13 cellular contexts compared by ENCODE assay signal in genomic region chr20:35478804-35479472, GRCh38. TPM values are rescaled to one million over a fixed set of nuclear protein-coding genes. Genes with fewer than 3 reads are reported as not detected.
DNase-seq lines count a peak whose midpoint lies in the region; ATAC-seq, FAIRE-seq and TF ChIP-seq lines count a peak whose summit lies in the region.
"Had no signal": no experiment of that assay in that cellular context is flagged by ENCODE, and none has a peak within 500 bp of the region (broad histone marks: within the 10 kb centered on the region; RNA-seq: fewer than 3 reads in every experiment).

No MANE protein-coding gene starts in this region.

- intact Hi-C loops in activated CD8-positive, alpha-beta T cell treated with anti-CD3 and anti-CD28 coated beads for 36 hours (cut with micrococcal nuclease): no loop called here

- H3K4me3 Mint-ChIP-seq in activated CD8-positive, alpha-beta T cell treated with anti-CD3 and anti-CD28 coated beads for 36 hours: no peak overlapping the region
- no peak overlapping the region for H3K4me3 Mint-ChIP-seq in T-helper 2 cell treated with Interferon-gamma antibody and Interleukin-4, amounts not matched to agents 5 μg/mL and 100 μg/mL, for 36 hours

- dilution Hi-C loops in keratinocyte (cut with MboI; ENCODE audit: extremely low pct_ligation_motif_present, low sequenced_read_pairs): no loop called here

- peaks cover 8% of the 10 kb centered on the region for H3K79me2 ChIP-seq in DND-41 (ENCODE audit: insufficient read depth, low read length)
- H3K79me2 ChIP-seq in keratinocyte (ENCODE audit: control insufficient read depth, insufficient read depth, low read length): no peaks in the 10 kb centered on the region

- no peaks in the 10 kb centered on the region for H3K9me1 ChIP-seq in keratinocyte (ENCODE audit: control insufficient read depth, extremely low read depth, insufficient read depth, low read length)

- H3K27me3 ChIP-seq in DND-41 (ENCODE audit: insufficient read depth, low read length, poor library complexity): no peaks in the 10 kb centered on the region
- no peaks in the 10 kb centered on the region for H3K27me3 ChIP-seq in keratinocyte (ENCODE audit: control insufficient read depth, extremely low read depth, insufficient read depth, low read length)

- H4K20me1 ChIP-seq in DND-41 (ENCODE audit: insufficient read depth, low read length) (peaks cover 7% of the 10 kb centered on the region; the same call in 1 of the 2 replicates), keratinocyte (ENCODE audit: control insufficient read depth, extremely low read depth, insufficient read depth, low read length) (no peaks in the 10 kb centered on the region)

- POLR2A ChIA-PET in activated CD8-positive, alpha-beta T cell treated with anti-CD3 and anti-CD28 coated beads for 36 hours (lab: Charles Lee): interaction anchor here (0.6 to 2.8 kb wide), 2 partner anchors 12 to 185 kb away, joined by 3 to 7 read pairs; no protein-coding TSS in a partner anchor

- no peak overlapping the region for H3K9ac ChIP-seq in DND-41 (ENCODE audit: low read depth, low read length)
- H3K9ac ChIP-seq in keratinocyte (ENCODE audit: control insufficient read depth, extremely low read depth, insufficient read depth, low read length): no peak overlapping the region

- no peaks in the 10 kb centered on the region for H3K4me1 ChIP-seq in DND-41 (ENCODE audit: insufficient read depth, low read length)
- no peaks in the 10 kb centered on the region for H3K4me1 ChIP-seq in keratinocyte (ENCODE audit: control insufficient read depth, extremely low read depth, insufficient read depth, low read length)

- peaks cover 4% of the 10 kb centered on the region for H3K4me1 Mint-ChIP-seq in activated CD8-positive, alpha-beta T cell treated with anti-CD3 and anti-CD28 coated beads for 36 hours (ENCODE audit: low read depth)
- H3K4me1 Mint-ChIP-seq in T-helper 2 cell treated with Interferon-gamma antibody and Interleukin-4, amounts not matched to agents 5 μg/mL and 100 μg/mL, for 36 hours (ENCODE audit: low read depth): peaks cover 2% of the 10 kb centered on the region

- no peaks in the 10 kb centered on the region for H3K9me3 Mint-ChIP-seq in activated CD8-positive, alpha-beta T cell treated with anti-CD3 and anti-CD28 coated beads for 36 hours
- peaks cover 2% of the 10 kb centered on the region for H3K9me3 Mint-ChIP-seq in T-helper 2 cell treated with Interferon-gamma antibody and Interleukin-4, amounts not matched to agents 5 μg/mL and 100 μg/mL, for 36 hours
- H3K9me3 Mint-ChIP-seq: activated T-helper 2 cell treated with anti-CD3 and anti-CD28 coated beads, Interferon-gamma antibody, Interleukin-2, Interleukin-4, amounts not matched to agents 10 μg/mL and 5 μg/mL and 100 μg/mL, durations not matched to agents 14 hours and 24 hours and 36 hours had no signal

- DNase-seq in DND-41 (peak; percentile 52), HFF-Myc (ENCODE audit: extremely low read depth, low read depth) (no peak), keratinocyte (ENCODE audit: low read depth, low spot score) (no peak), T1000 (lab: John Stamatoyannopoulos, UW) (no peak), NCI-H1105 (lab: John Stamatoyannopoulos, UW) (no peak), NCI-H1436 (lab: John Stamatoyannopoulos, UW) (no peak)
- peak; percentile 32 for DNase-seq in activated CD8-positive, alpha-beta T cell treated with anti-CD3 and anti-CD28 coated beads for 36 hours
- DNase-seq in T-helper 2 cell treated with Interferon-gamma antibody and Interleukin-4, amounts not matched to agents 5 μg/mL and 100 μg/mL, for 36 hours (ENCODE audit: low spot score): no peak
- DNase-seq: GF-D8, NCI-H1436 treated with DMSO at 0.1 percent for 48 hours had no signal

- no peak for FAIRE-seq in keratinocyte (lab: Jason Lieb, UNC)

- TF ChIP-seq CTCF in DND-41 (IDR thresholded peaks at IDR 0.05; ENCODE audit: borderline replicate concordance, extremely low read depth, low read length, poor library complexity, severe bottlenecking) (peak; percentile 61), HFF-Myc (IDR thresholded peaks at IDR 0.05; ENCODE audit: low read depth, low read length, missing control alignments) (peak; percentile 13), keratinocyte (optimal IDR thresholded peaks at IDR 0.05 in 1 of 3, IDR thresholded peaks at IDR 0.05 in 1 of 3, conservative IDR thresholded peaks at IDR 0.05 in 1 of 3; ENCODE audit: extremely low read depth in 1 of 3, insufficient read depth in 2 of 3, low read length in 3 of 3) (peak; percentile 7 to 36 (median 16))
- no peak for TF ChIP-seq CTCF in activated CD8-positive, alpha-beta T cell treated with anti-CD3 and anti-CD28 coated beads for 36 hours (IDR thresholded peaks at IDR 0.05)

- no peaks in the 10 kb centered on the region for H3K27me3 Mint-ChIP-seq in activated CD8-positive, alpha-beta T cell treated with anti-CD3 and anti-CD28 coated beads for 36 hours
- no peaks in the 10 kb centered on the region for H3K27me3 Mint-ChIP-seq in T-helper 2 cell treated with Interferon-gamma antibody and Interleukin-4, amounts not matched to agents 5 μg/mL and 100 μg/mL, for 36 hours (ENCODE audit: low read depth)

- H3K4me3 ChIP-seq in DND-41 (ENCODE audit: low read depth in 1 of 2, low read length in 2 of 2) (no peak overlapping the region), HFF-Myc (replicated peaks; ENCODE audit: low read depth, low read length) (no peak overlapping the region), keratinocyte (ENCODE audit: control insufficient read depth in 2 of 3, extremely low read depth in 1 of 3, insufficient read depth in 2 of 3, low read depth in 1 of 3, low read length in 3 of 3) (no peak overlapping the region)
- H3K4me3 ChIP-seq: lung, skin epidermis had no signal

- peaks cover 2% of the 10 kb centered on the region for H3K9me3 ChIP-seq in DND-41 (ENCODE audit: insufficient read depth, low read length, severe bottlenecking)
- H3K9me3 ChIP-seq in keratinocyte (ENCODE audit: control insufficient read depth, low read depth, low read length): no peaks in the 10 kb centered on the region

- no peak overlapping the region for H3K4me2 ChIP-seq in DND-41 (ENCODE audit: insufficient read depth, low read length)
- no peak overlapping the region for H3K4me2 ChIP-seq in keratinocyte (ENCODE audit: control insufficient read depth, extremely low read depth, insufficient read depth, low read depth, low read length)

- CTCF ChIA-PET in activated CD8-positive, alpha-beta T cell treated with anti-CD3 and anti-CD28 coated beads for 36 hours (lab: Charles Lee): interaction anchor here (1.0 to 2.3 kb wide), 6 partner anchors 8 to 140 kb away, joined by 3 to 6 read pairs (median 4); no protein-coding TSS in a partner anchor

- H3K36me3 ChIP-seq in DND-41 (ENCODE audit: insufficient read depth, low read length): peaks cover 83% of the 10 kb centered on the region
- peaks cover 25 to 30% of the 10 kb centered on the region in 2 experiments for H3K36me3 ChIP-seq in keratinocyte (ENCODE audit: control insufficient read depth in 2 of 2, extremely low read depth in 1 of 2, insufficient read depth in 2 of 2, low read length in 2 of 2)

- ATAC-seq in DND-41 (ENCODE audit: insufficient read depth, low read depth): peak; percentile 73
- ATAC-seq in activated CD8-positive, alpha-beta T cell treated with anti-CD3 and anti-CD28 coated beads for 36 hours: no peak

- H2AFZ ChIP-seq in DND-41 (ENCODE audit: low read depth, low read length): no peak overlapping the region
- H2AFZ ChIP-seq in keratinocyte (ENCODE audit: control insufficient read depth, low read length): no peak overlapping the region

- H3K27ac ChIP-seq in DND-41 (ENCODE audit: low read length) (no peak overlapping the region), keratinocyte (ENCODE audit: control insufficient read depth, insufficient read depth, low read length) (no peak overlapping the region)
- H3K27ac ChIP-seq: skin epidermis had no signal

- peak overlapping the region; percentile 46 for H3K27ac Mint-ChIP-seq in activated CD8-positive, alpha-beta T cell treated with anti-CD3 and anti-CD28 coated beads for 36 hours
- H3K27ac Mint-ChIP-seq in T-helper 2 cell treated with Interferon-gamma antibody and Interleukin-4, amounts not matched to agents 5 μg/mL and 100 μg/mL, for 36 hours: no peak overlapping the region
- H3K27ac Mint-ChIP-seq: activated T-helper 2 cell treated with anti-CD3 and anti-CD28 coated beads, Interferon-gamma antibody, Interleukin-2, Interleukin-4, amounts not matched to agents 10 μg/mL and 5 μg/mL and 100 μg/mL, durations not matched to agents 14 hours and 24 hours and 36 hours had no signal

- peaks cover 26% of the 10 kb centered on the region for H3K36me3 Mint-ChIP-seq in activated CD8-positive, alpha-beta T cell treated with anti-CD3 and anti-CD28 coated beads for 36 hours (ENCODE audit: low read depth)
- H3K36me3 Mint-ChIP-seq in T-helper 2 cell treated with Interferon-gamma antibody and Interleukin-4, amounts not matched to agents 5 μg/mL and 100 μg/mL, for 36 hours (ENCODE audit: low read depth): peaks cover 28% of the 10 kb centered on the region

RNA-seq across cellular contexts. Expression of gene CEP250, which starts 23.5 kb away (rescaled TPM):
- 10 to 100 TPM; 56.0 to 60.3 TPM for total RNA-seq in activated CD8-positive, alpha-beta T cell treated with anti-CD3 and anti-CD28 coated beads for 36 hours
- polyA plus RNA-seq in keratinocyte: 4.1 to 8.1 TPM (median 5.8 TPM) in 3 replicates
- 17.0 TPM for polyA plus RNA-seq in keratinocyte (2011; ENCODE audit: low read depth)
- polyA plus RNA-seq in keratinocyte (2011; cell fraction: cytosol; rRNA removed): 4.0 and 6.4 TPM in 2 replicates
- polyA plus RNA-seq in keratinocyte (2011; cell fraction: nucleus; rRNA removed): 27.4 and 31.1 TPM in 2 replicates
- 8.5 and 18.7 TPM in 2 replicates for polyA plus RNA-seq in keratinocyte (2012; ENCODE audit: low replicate concordance)
- polyA minus RNA-seq in keratinocyte: 8.2 to 33.2 TPM (median 14.0 TPM) in 3 replicates
- polyA minus RNA-seq in keratinocyte (2011; cell fraction: cytosol; rRNA and poly(A)+ RNA removed): 3.6 TPM
- polyA minus RNA-seq in keratinocyte (2011; cell fraction: nucleus; rRNA and poly(A)+ RNA removed): 5.5 and 12.3 TPM in 2 replicates

RNA-seq across cellular contexts. Expression of gene GDF5, which starts 40.9 kb away (rescaled TPM):
- not detected for total RNA-seq in activated CD8-positive, alpha-beta T cell treated with anti-CD3 and anti-CD28 coated beads for 36 hours
- polyA plus RNA-seq in keratinocyte: 0.06 to 0.12 TPM (median 0.07 TPM) in 3 replicates
- not detected for polyA plus RNA-seq in keratinocyte (2011; ENCODE audit: low read depth)
- polyA plus RNA-seq in keratinocyte (2011; cell fraction: cytosol; rRNA removed): 0.02 and 0.09 TPM in 2 replicates
- polyA plus RNA-seq in keratinocyte (2011; cell fraction: nucleus; rRNA removed): 0.13 TPM in 2 replicates
- polyA plus RNA-seq in keratinocyte (2012; ENCODE audit: low replicate concordance): 0.10 TPM in 1 of 2 replicates, not detected in the other
- polyA minus RNA-seq in keratinocyte: 0.06 to 0.56 TPM (median 0.30 TPM) in 3 replicates
- polyA minus RNA-seq in keratinocyte (2011; cell fraction: cytosol; rRNA and poly(A)+ RNA removed): not detected
- not detected in 2 replicates for polyA minus RNA-seq in keratinocyte (2011; cell fraction: nucleus; rRNA and poly(A)+ RNA removed)
- total RNA-seq: activated T-helper 2 cell treated with anti-CD3 and anti-CD28 coated beads, Interferon-gamma antibody, Interleukin-2, Interleukin-4, amounts not matched to agents 10 μg/mL and 5 μg/mL and 100 μg/mL, durations not matched to agents 14 hours and 24 hours and 36 hours had no signal

RNA-seq across cellular contexts. Expression of gene C20orf173, which starts 50.5 kb away (rescaled TPM):
- total RNA-seq in activated CD8-positive, alpha-beta T cell treated with anti-CD3 and anti-CD28 coated beads for 36 hours: not detected
- polyA plus RNA-seq in keratinocyte: not detected in 3 replicates
- not detected for polyA plus RNA-seq in keratinocyte (2011; ENCODE audit: low read depth)
- polyA plus RNA-seq in keratinocyte (2011; cell fraction: cytosol; rRNA removed): not detected in 2 replicates
- not detected in 2 replicates for polyA plus RNA-seq in keratinocyte (2011; cell fraction: nucleus; rRNA removed)
- polyA plus RNA-seq in keratinocyte (2012; ENCODE audit: low replicate concordance): not detected in 2 replicates
- not detected in 3 replicates for polyA minus RNA-seq in keratinocyte
- polyA minus RNA-seq in keratinocyte (2011; cell fraction: cytosol; rRNA and poly(A)+ RNA removed): not detected
- polyA minus RNA-seq in keratinocyte (2011; cell fraction: nucleus; rRNA and poly(A)+ RNA removed): not detected in 2 replicates
- total RNA-seq: activated T-helper 2 cell treated with anti-CD3 and anti-CD28 coated beads, Interferon-gamma antibody, Interleukin-2, Interleukin-4, amounts not matched to agents 10 μg/mL and 5 μg/mL and 100 μg/mL, durations not matched to agents 14 hours and 24 hours and 36 hours; lung had no signal
- polyA plus RNA-seq: lung had no signal

Comparison
In these comparisons a context has a peak if more than half of its experiments do, and no peak if none do; other contexts are left out.
1. DNase-seq: peak in DND-41 (single experiment) and activated CD8-positive, alpha-beta T cell treated with anti-CD3 and anti-CD28 coated beads for 36 hours (single experiment); none in HFF-Myc (single experiment), keratinocyte (single experiment), T-helper 2 cell treated with Interferon-gamma antibody and Interleukin-4, amounts not matched to agents 5 μg/mL and 100 μg/mL, for 36 hours (single experiment), T1000 (single experiment), NCI-H1105 (single experiment) and NCI-H1436 (single experiment).